In genomic region chr3:154898398-154898797, GRCh38 we compare ENCODE assay signal across 1 cellular context.
TF ChIP-seq lines count a peak whose summit lies in the region.

No MANE protein-coding gene starts in this region.

TF ChIP-seq in IMR-90, 13 proteins besides CTCF, POLR2A, EP300 and RAD21 (continued from another document):
- TF ChIP-seq USF2 (IDR thresholded peaks at IDR 0.05; ENCODE audit: low read depth, low read length) = no peak
